Comparison of ENCODE assay signal across 8 cellular contexts in the genomic region with DNA sequence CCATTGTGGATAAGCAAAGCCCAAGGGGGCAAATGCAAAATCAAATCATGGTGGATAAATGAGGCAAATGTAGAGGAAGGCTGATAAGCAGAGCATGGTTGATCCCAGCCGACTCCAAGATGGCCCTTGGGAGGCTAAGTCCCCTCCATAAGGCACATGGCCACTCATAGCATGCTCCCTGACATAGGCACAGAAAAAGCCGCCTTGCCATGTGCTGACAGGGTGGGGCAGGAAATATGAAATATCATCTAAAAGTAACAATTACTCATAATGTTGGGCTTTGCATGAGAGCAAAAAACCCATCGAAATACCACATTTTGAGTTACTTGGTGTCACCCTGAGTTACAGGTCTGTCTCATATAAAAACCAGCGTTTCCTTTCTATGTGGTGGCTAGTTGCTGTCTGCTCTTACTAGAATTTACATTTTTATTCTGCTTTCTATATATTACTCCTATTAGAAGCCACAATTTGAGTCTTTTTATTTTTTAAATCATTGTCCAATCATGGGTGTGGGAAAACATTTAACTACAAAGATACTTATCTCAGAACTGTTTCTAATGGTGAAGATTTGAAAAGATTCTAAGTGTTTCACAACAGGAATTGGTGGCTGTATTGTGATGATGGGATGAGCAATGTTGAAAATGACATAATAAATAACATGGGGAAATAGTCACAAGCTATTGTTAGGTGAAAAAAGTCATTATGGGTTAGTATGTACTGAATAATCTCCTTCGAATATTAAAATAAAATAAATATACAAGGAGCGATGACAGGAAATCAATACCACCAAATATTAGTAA.
DNase-seq lines count a peak whose midpoint lies in the region; ATAC-seq, FAIRE-seq and TF ChIP-seq lines count a peak whose summit lies in the region.

No MANE protein-coding gene starts in this region.

- peak overlapping the region in 1 of 2 donors; percentile 48 for H3K27ac ChIP-seq in small intestine (ENCODE audit: low read depth in 1 of 2, low read length in 1 of 2)
- no peak overlapping the region for H3K27ac ChIP-seq in psoas muscle
- no peak overlapping the region for H3K27ac ChIP-seq in dorsolateral prefrontal cortex

- intact Hi-C loops in psoas muscle (cut with DNase I) (no loop called here), dorsolateral prefrontal cortex (cut with DNase I) (no loop called here)

- no peak for ATAC-seq in psoas muscle

- DNase-seq in activated gamma-delta T cell treated with Interleukin-2 at 50 U/mL for 16 hours (peak; percentile 58), activated gamma-delta T cell (lab: John Stamatoyannopoulos, UW) (no peak), RKO (ENCODE audit: low spot score) (peak; percentile 92), small intestine (peak; percentile 50), psoas muscle (no peak), dorsolateral prefrontal cortex (no peak), HEK293T (ENCODE audit: extremely low spot score) (no peak)
- peak; percentile 78 for DNase-seq in activated naive CD8-positive, alpha-beta T cell treated with anti-CD3 and anti-CD28 coated beads for 36 hours

- TF ChIP-seq CTCF in psoas muscle (IDR thresholded peaks at IDR 0.05) (no peak), dorsolateral prefrontal cortex (IDR thresholded peaks at IDR 0.05 in 54 of 56, conservative IDR thresholded peaks at IDR 0.05 in 2 of 56; ENCODE audit: low read depth in 1 of 56, partially characterized antibody in 56 of 56) (no peak)

- H3K9me3 ChIP-seq in small intestine (ENCODE audit: control insufficient read depth, low read depth) (no peaks in the 10 kb centered on the region), psoas muscle (no peaks in the 10 kb centered on the region)

- peaks cover 75% of the 10 kb centered on the region for H3K4me1 Mint-ChIP-seq in activated naive CD8-positive, alpha-beta T cell treated with anti-CD3 and anti-CD28 coated beads for 36 hours

- POLR2A ChIA-PET in HEK293T (lab: Yijun Ruan, JAX): no interaction called here

- CTCF ChIA-PET in HEK293T (lab: Yijun Ruan, JAX): no interaction called here

- H3K27ac Mint-ChIP-seq in activated naive CD8-positive, alpha-beta T cell treated with anti-CD3 and anti-CD28 coated beads for 36 hours: peak overlapping the region; percentile 97

- peaks cover 0 to 11% of the 10 kb centered on the region in 2 donors for H3K4me1 ChIP-seq in small intestine (ENCODE audit: control insufficient read depth in 2 of 2, insufficient read depth in 1 of 2, low read depth in 1 of 2, low read length in 1 of 2)
- H3K4me1 ChIP-seq in psoas muscle: peaks cover 6% of the 10 kb centered on the region

- peaks cover 2% of the 10 kb centered on the region for H3K36me3 Mint-ChIP-seq in activated naive CD8-positive, alpha-beta T cell treated with anti-CD3 and anti-CD28 coated beads for 36 hours

- H3K27me3 ChIP-seq in small intestine (ENCODE audit: control insufficient read depth in 2 of 2, insufficient read depth in 2 of 2, low read length in 2 of 2) (no peaks in the 10 kb centered on the region), psoas muscle (ENCODE audit: insufficient read depth in 3 of 3, low read length in 2 of 3) (no peaks in the 10 kb centered on the region), dorsolateral prefrontal cortex (no peaks in the 10 kb centered on the region)

- WGBS in small intestine, 3 donors: 79 to 87% (median 82%) methylated on average over 6 of the region's 6 CpGs
- 90 to 95% (median 93%) methylated on average over 6 of the region's 6 CpGs for WGBS in psoas muscle, 3 donors

- H3K4me3 Mint-ChIP-seq in activated naive CD8-positive, alpha-beta T cell treated with anti-CD3 and anti-CD28 coated beads for 36 hours: peak overlapping the region; percentile 39

- H3K9me3 Mint-ChIP-seq in activated naive CD8-positive, alpha-beta T cell treated with anti-CD3 and anti-CD28 coated beads for 36 hours: no peaks in the 10 kb centered on the region

- H3K27me3 Mint-ChIP-seq in activated naive CD8-positive, alpha-beta T cell treated with anti-CD3 and anti-CD28 coated beads for 36 hours: no peaks in the 10 kb centered on the region

- no peak for FAIRE-seq in small intestine (lab: Jason Lieb, UNC)

- H3K4me3 ChIP-seq in small intestine (ENCODE audit: low read depth in 1 of 2, low read length in 2 of 2) (no peak overlapping the region), psoas muscle (no peak overlapping the region), dorsolateral prefrontal cortex (no peak overlapping the region)

- no peaks in the 10 kb centered on the region for H3K36me3 ChIP-seq in small intestine (ENCODE audit: control insufficient read depth in 2 of 2, insufficient read depth in 2 of 2, low read length in 2 of 2)
- no peaks in the 10 kb centered on the region for H3K36me3 ChIP-seq in psoas muscle (ENCODE audit: insufficient read depth in 1 of 2, low read depth in 1 of 2)

TF ChIP-seq in HEK293T, 16 proteins besides CTCF, POLR2A, EP300 and RAD21:
- no peak for TF ChIP-seq SUZ12 (IDR thresholded peaks at IDR 0.05)
- no peak for TF ChIP-seq FOXA1 (IDR thresholded peaks at IDR 0.05)
- TF ChIP-seq ELF4 (IDR thresholded peaks at IDR 0.05): no peak
- TF ChIP-seq FOXM1 (IDR thresholded peaks at IDR 0.05; ENCODE audit: borderline replicate concordance): no peak
- no peak for TF ChIP-seq SP1 (IDR thresholded peaks at IDR 0.05)
- no peak for TF ChIP-seq ZNF384 (IDR thresholded peaks at IDR 0.05)
- no peak for TF ChIP-seq BHLHE40 (IDR thresholded peaks at IDR 0.05; ENCODE audit: borderline replicate concordance)
- TF ChIP-seq HDGF (IDR thresholded peaks at IDR 0.05; ENCODE audit: borderline replicate concordance): no peak
- TF ChIP-seq, protein P1, sequence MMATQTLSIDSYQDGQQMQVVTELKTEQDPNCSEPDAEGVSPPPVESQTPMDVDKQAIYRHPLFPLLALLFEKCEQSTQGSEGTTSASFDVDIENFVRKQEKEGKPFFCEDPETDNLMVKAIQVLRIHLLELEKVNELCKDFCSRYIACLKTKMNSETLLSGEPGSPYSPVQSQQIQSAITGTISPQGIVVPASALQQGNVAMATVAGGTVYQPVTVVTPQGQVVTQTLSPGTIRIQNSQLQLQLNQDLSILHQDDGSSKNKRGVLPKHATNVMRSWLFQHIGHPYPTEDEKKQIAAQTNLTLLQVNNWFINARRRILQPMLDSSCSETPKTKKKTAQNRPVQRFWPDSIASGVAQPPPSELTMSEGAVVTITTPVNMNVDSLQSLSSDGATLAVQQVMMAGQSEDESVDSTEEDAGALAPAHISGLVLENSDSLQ (IDR thresholded peaks at IDR 0.05): no peak
- no peak for TF ChIP-seq FOXK2 (IDR thresholded peaks at IDR 0.05)
- no peak for TF ChIP-seq TARDBP (IDR thresholded peaks at IDR 0.05)
- no peak for TF ChIP-seq CTBP1 (IDR thresholded peaks at IDR 0.05; ENCODE audit: borderline replicate concordance)
TF ChIP-seq in HEK293T: peak in this region for 0.

Comparison
In these comparisons a context has a peak if more than half of its experiments do, and no peak if none do; other contexts are left out.
1. DNase-seq: peak in activated gamma-delta T cell treated with Interleukin-2 at 50 U/mL for 16 hours (single experiment), RKO (single experiment), activated naive CD8-positive, alpha-beta T cell treated with anti-CD3 and anti-CD28 coated beads for 36 hours (single experiment) and small intestine (single experiment); none in activated gamma-delta T cell (single experiment), psoas muscle (0 of 2), dorsolateral prefrontal cortex (0 of 10) and HEK293T (single experiment).